1 cellular context compared by ENCODE assay signal in genomic region chr1:151048645-151049032, GRCh38.
TF ChIP-seq lines count a peak whose summit lies in the region.

No MANE protein-coding gene starts in this region.

TF ChIP-seq in K562, 482 proteins besides CTCF, POLR2A, EP300 and RAD21 (continued from another document):
- TF ChIP-seq CUX1 (CRISPR knock-in tag; IDR thresholded peaks at IDR 0.05) = no peak
- TF ChIP-seq, protein P1, sequence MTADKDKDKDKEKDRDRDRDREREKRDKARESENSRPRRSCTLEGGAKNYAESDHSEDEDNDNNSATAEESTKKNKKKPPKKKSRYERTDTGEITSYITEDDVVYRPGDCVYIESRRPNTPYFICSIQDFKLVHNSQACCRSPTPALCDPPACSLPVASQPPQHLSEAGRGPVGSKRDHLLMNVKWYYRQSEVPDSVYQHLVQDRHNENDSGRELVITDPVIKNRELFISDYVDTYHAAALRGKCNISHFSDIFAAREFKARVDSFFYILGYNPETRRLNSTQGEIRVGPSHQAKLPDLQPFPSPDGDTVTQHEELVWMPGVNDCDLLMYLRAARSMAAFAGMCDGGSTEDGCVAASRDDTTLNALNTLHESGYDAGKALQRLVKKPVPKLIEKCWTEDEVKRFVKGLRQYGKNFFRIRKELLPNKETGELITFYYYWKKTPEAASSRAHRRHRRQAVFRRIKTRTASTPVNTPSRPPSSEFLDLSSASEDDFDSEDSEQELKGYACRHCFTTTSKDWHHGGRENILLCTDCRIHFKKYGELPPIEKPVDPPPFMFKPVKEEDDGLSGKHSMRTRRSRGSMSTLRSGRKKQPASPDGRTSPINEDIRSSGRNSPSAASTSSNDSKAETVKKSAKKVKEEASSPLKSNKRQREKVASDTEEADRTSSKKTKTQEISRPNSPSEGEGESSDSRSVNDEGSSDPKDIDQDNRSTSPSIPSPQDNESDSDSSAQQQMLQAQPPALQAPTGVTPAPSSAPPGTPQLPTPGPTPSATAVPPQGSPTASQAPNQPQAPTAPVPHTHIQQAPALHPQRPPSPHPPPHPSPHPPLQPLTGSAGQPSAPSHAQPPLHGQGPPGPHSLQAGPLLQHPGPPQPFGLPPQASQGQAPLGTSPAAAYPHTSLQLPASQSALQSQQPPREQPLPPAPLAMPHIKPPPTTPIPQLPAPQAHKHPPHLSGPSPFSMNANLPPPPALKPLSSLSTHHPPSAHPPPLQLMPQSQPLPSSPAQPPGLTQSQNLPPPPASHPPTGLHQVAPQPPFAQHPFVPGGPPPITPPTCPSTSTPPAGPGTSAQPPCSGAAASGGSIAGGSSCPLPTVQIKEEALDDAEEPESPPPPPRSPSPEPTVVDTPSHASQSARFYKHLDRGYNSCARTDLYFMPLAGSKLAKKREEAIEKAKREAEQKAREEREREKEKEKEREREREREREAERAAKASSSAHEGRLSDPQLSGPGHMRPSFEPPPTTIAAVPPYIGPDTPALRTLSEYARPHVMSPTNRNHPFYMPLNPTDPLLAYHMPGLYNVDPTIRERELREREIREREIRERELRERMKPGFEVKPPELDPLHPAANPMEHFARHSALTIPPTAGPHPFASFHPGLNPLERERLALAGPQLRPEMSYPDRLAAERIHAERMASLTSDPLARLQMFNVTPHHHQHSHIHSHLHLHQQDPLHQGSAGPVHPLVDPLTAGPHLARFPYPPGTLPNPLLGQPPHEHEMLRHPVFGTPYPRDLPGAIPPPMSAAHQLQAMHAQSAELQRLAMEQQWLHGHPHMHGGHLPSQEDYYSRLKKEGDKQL (CRISPR knock-in tag; IDR thresholded peaks at IDR 0.05; ENCODE audit: borderline replicate concordance) = no peak
